ENCODE assay signal across 19 cellular contexts in genomic region chr15:87496109-87496508, GRCh38.
DNase-seq lines count a peak whose midpoint lies in the region; ATAC-seq, FAIRE-seq and TF ChIP-seq lines count a peak whose summit lies in the region.
"Had no signal": no experiment of that assay in that cellular context is flagged by ENCODE, and none has a peak within 500 bp of the region (broad histone marks: within the 10 kb centered on the region; RNA-seq: fewer than 3 reads in every experiment).

No MANE protein-coding gene starts in this region.

- H3K27ac Mint-ChIP-seq in activated CD8-positive, alpha-beta memory T cell treated with anti-CD3 and anti-CD28 coated beads, Interleukin-2, amount 10 ng/mL, durations not matched to agents 7 days and 5 days, result no peak overlapping the region
- H3K27ac Mint-ChIP-seq: CD4-positive, alpha-beta memory T cell; GM23338 had no signal

- no peaks in the 10 kb centered on the region for H3K27me3 Mint-ChIP-seq in activated CD8-positive, alpha-beta memory T cell treated with anti-CD3 and anti-CD28 coated beads, Interleukin-2, amount 10 ng/mL, durations not matched to agents 7 days and 5 days

- TF ChIP-seq CTCF in heart right ventricle (IDR thresholded peaks at IDR 0.05), result no peak
- no peak for TF ChIP-seq CTCF in right atrium auricular region (IDR thresholded peaks at IDR 0.05)

- no peak overlapping the region for H3K4me3 Mint-ChIP-seq in activated CD8-positive, alpha-beta memory T cell treated with anti-CD3 and anti-CD28 coated beads, Interleukin-2, amount 10 ng/mL, durations not matched to agents 7 days and 5 days
- H3K4me3 Mint-ChIP-seq: CD4-positive, alpha-beta memory T cell; GM23338 had no signal

- DNase-seq in heart right ventricle (no peak), right atrium auricular region (ENCODE audit: low spot score) (no peak), sciatic nerve (ENCODE audit: low spot score) (no peak), dedifferentiated amniotic fluid mesenchymal stem cell (ENCODE audit: extremely low spot score) (no peak), RCC 7860 (ENCODE audit: low spot score) (no peak)
- DNase-seq in activated CD8-positive, alpha-beta memory T cell treated with anti-CD3 and anti-CD28 coated beads, Interleukin-2, amount 10 ng/mL, durations not matched to agents 7 days and 5 days, result no peak
- DNase-seq: BE2C; CD4-positive, alpha-beta memory T cell; DMS79 treated with DMSO at 0.1 percent for 48 hours; EL; H7 had no signal

- H3K27ac ChIP-seq in heart right ventricle, result peak overlapping the region; percentile 24 to 88 (median 80)
- peak overlapping the region; percentile 32 to 84 for H3K27ac ChIP-seq in right atrium auricular region
- H3K27ac ChIP-seq: A549, C4-2B had no signal

- peak overlapping the region in 8 of 10 donors; percentile 8 to 41 (median 26) for H3K4me3 ChIP-seq in heart right ventricle
- H3K4me3 ChIP-seq in right atrium auricular region, result peak overlapping the region in 1 of 2 donors; percentile 10
- H3K4me3 ChIP-seq: A549, GM23338 had no signal

- WGBS in heart right ventricle, 2 donors, result 44 to 50% methylated on average over 2 of the region's 2 CpGs

- H3K4me1 ChIP-seq in heart right ventricle, result peaks cover 0 to 25% (median 9%) of the 10 kb centered on the region in 9 donors
- peaks cover 0 to 11% of the 10 kb centered on the region in 2 donors for H3K4me1 ChIP-seq in right atrium auricular region
- H3K4me1 ChIP-seq: A549 had no signal

- FAIRE-seq in RCC 7860 (lab: Jason Lieb, UNC), result no peak
- FAIRE-seq: A549, G401.6, GM12891, HepG2, HTR-8/SVneo had no signal

- no peaks in the 10 kb centered on the region for H3K9me3 Mint-ChIP-seq in activated CD8-positive, alpha-beta memory T cell treated with anti-CD3 and anti-CD28 coated beads, Interleukin-2, amount 10 ng/mL, durations not matched to agents 7 days and 5 days (ENCODE audit: low read depth)
- H3K9me3 Mint-ChIP-seq: GM23338 had no signal

- ATAC-seq in heart right ventricle (peak; percentile 46 to 91 (median 76)), sciatic nerve (peak; percentile 33), HG02884 (IDR thresholded peaks at IDR 0.05; ENCODE audit: unreplicated experiment) (no peak)
- no peak for ATAC-seq in activated CD8-positive, alpha-beta memory T cell treated with anti-CD3 and anti-CD28 coated beads, Interleukin-2, amount 10 ng/mL, durations not matched to agents 7 days and 5 days
- ATAC-seq: A549, GM23338, HepG2 had no signal

- no peaks in the 10 kb centered on the region for H3K4me1 Mint-ChIP-seq in activated CD8-positive, alpha-beta memory T cell treated with anti-CD3 and anti-CD28 coated beads, Interleukin-2, amount 10 ng/mL, durations not matched to agents 7 days and 5 days
- H3K4me1 Mint-ChIP-seq: CD4-positive, alpha-beta memory T cell had no signal

- H3K9me3 ChIP-seq in heart right ventricle, result peaks cover 0 to 4% (median 0%) of the 10 kb centered on the region in 11 donors
- no peaks in the 10 kb centered on the region for H3K9me3 ChIP-seq in right atrium auricular region
- H3K9me3 ChIP-seq: BE2C had no signal

- no peaks in the 10 kb centered on the region for H3K36me3 ChIP-seq in heart right ventricle
- no peaks in the 10 kb centered on the region for H3K36me3 ChIP-seq in right atrium auricular region
- H3K36me3 ChIP-seq: BE2C had no signal

- H3K36me3 Mint-ChIP-seq in activated CD8-positive, alpha-beta memory T cell treated with anti-CD3 and anti-CD28 coated beads, Interleukin-2, amount 10 ng/mL, durations not matched to agents 7 days and 5 days, result no peaks in the 10 kb centered on the region
- H3K36me3 Mint-ChIP-seq: CD4-positive, alpha-beta memory T cell had no signal

- CTCF ChIA-PET in activated CD8-positive, alpha-beta memory T cell treated with anti-CD3 and anti-CD28 coated beads, Interleukin-2, amount 10 ng/mL, durations not matched to agents 7 days and 5 days (lab: Charles Lee), result no interaction called here

- H3K27me3 ChIP-seq in heart right ventricle (no peaks in the 10 kb centered on the region), right atrium auricular region (no peaks in the 10 kb centered on the region)
- H3K27me3 ChIP-seq: BE2C had no signal

- intact Hi-C loops in heart right ventricle (cut with DNase I), result loop anchor here in 1 of 10 donors (10.0 kb wide), 1 partner anchor 109 kb away; no protein-coding TSS in a partner anchor
- intact Hi-C loops in sciatic nerve (cut with DNase I), result no loop called here

Comparison
In these comparisons a context has a peak if more than half of its experiments do, and no peak if none do; other contexts are left out.
1. ATAC-seq: peak in heart right ventricle (8 of 8) and sciatic nerve (single experiment); none in activated CD8-positive, alpha-beta memory T cell treated with anti-CD3 and anti-CD28 coated beads, Interleukin-2, amount 10 ng/mL, durations not matched to agents 7 days and 5 days (single experiment) and HG02884 (single experiment).